14 cellular contexts compared by ENCODE assay signal in the genomic region with DNA sequence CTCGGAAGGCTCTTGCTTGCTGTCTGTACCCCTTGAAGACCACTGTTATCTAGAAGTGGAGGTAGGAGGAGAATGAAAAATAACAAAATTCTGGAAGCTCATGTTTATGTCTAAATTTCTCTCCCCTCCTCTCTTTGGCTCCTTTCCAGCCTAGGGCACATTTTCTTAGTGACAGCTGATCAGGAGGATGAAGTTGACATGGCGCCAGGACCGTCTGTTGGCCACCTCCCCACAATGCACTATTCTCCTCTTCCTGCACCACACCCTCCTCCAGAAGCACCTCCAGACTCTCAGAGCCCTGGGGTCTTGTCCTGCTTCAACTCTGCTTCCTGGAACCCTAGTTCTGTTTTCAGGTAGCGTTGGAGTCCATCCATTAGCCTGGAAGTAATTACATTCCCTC.
DNase-seq lines count a peak whose midpoint lies in the region.
"Had no signal": no experiment of that assay in that cellular context is flagged by ENCODE, and none has a peak within 500 bp of the region (broad histone marks: within the 10 kb centered on the region; RNA-seq: fewer than 3 reads in every experiment).

No MANE protein-coding gene starts in this region.

- DNase-seq in DMS 273 (lab: John Stamatoyannopoulos, UW; ENCODE audit: unreplicated experiment) (peak; percentile 24), DMS 273 treated with DMSO at 0.1 percent for 48 hours (lab: John Stamatoyannopoulos, UW) (no peak), NCI-H82 (lab: John Stamatoyannopoulos, UW) (peak; percentile 35), NCI-H82 treated with DMSO at 0.1 percent for 48 hours (lab: John Stamatoyannopoulos, UW; ENCODE audit: unreplicated experiment) (no peak), NCI-H2171 (lab: John Stamatoyannopoulos, UW) (peak; percentile 31), cerebellar cortex (ENCODE audit: low spot score) (peak; percentile 69), posterior cingulate gyrus (no peak), SIG-M5 treated with dmso at 0.1 percent for 504 hours (lab: John Stamatoyannopoulos, UW; ENCODE audit: unreplicated experiment) (no peak)
- DNase-seq: Caco-2; CD4-positive, CD25-positive, alpha-beta regulatory T cell; CD8-positive, alpha-beta T cell; DMS53; GOT3; HFFc6 had no signal

- intact Hi-C loops in posterior cingulate gyrus (cut with DNase I), result no loop called here

Comparison
In these comparisons a context has a peak if more than half of its experiments do, and no peak if none do; other contexts are left out.
1. DNase-seq: peak in DMS 273 (single experiment), NCI-H82 (single experiment), NCI-H2171 (single experiment) and cerebellar cortex (single experiment); none in DMS 273 treated with DMSO at 0.1 percent for 48 hours (single experiment), NCI-H82 treated with DMSO at 0.1 percent for 48 hours (single experiment), posterior cingulate gyrus (0 of 10) and SIG-M5 treated with dmso at 0.1 percent for 504 hours (single experiment).